9 cellular contexts compared by ENCODE assay signal in genomic region chr13:36973621-36974268, GRCh38. TPM values are rescaled to one million over a fixed set of nuclear protein-coding genes. Genes with fewer than 3 reads are reported as not detected.
DNase-seq lines count a peak whose midpoint lies in the region; ATAC-seq and TF ChIP-seq lines count a peak whose summit lies in the region.
"Had no signal": no experiment of that assay in that cellular context is flagged by ENCODE, and none has a peak within 500 bp of the region (broad histone marks: within the 10 kb centered on the region; RNA-seq: fewer than 3 reads in every experiment).

No MANE protein-coding gene starts in this region.

- H3K9me3 ChIP-seq in T-helper 17 cell (ENCODE audit: control insufficient read depth, low read length, poor library complexity, severe bottlenecking) = no peaks in the 10 kb centered on the region
- H3K9me3 ChIP-seq: colonic mucosa had no signal

- peaks cover 4% of the 10 kb centered on the region for H3K36me3 Mint-ChIP-seq in IgD-negative memory B cell
- H3K36me3 Mint-ChIP-seq in T-helper 17 cell (ENCODE audit: low read depth) = no peaks in the 10 kb centered on the region
- H3K36me3 Mint-ChIP-seq in activated CD4-positive, alpha-beta memory T cell treated with anti-CD3 and anti-CD28 coated beads, Interleukin-2, amount 10 ng/mL, durations not matched to agents 7 days and 5 days (ENCODE audit: low read depth) = peaks cover 44% of the 10 kb centered on the region

- CTCF ChIA-PET in activated CD4-positive, alpha-beta memory T cell treated with anti-CD3 and anti-CD28 coated beads, Interleukin-2, amount 10 ng/mL, durations not matched to agents 7 days and 5 days (lab: Charles Lee) = interaction anchor here (0.5 to 0.6 kb wide), 2 partner anchors 90 to 117 kb away, joined by 3 to 4 read pairs; no protein-coding TSS in a partner anchor

- ATAC-seq in GM19372 (IDR thresholded peaks at IDR 0.05; ENCODE audit: low read depth, unreplicated experiment) (peak; percentile 79), HG02852 (IDR thresholded peaks at IDR 0.05; ENCODE audit: unreplicated experiment) (peak; percentile 82), T-helper 17 cell (no peak)

- H3K27ac Mint-ChIP-seq in IgD-negative memory B cell = peak overlapping the region in 2 of 3 donors; percentile 14 to 60
- H3K27ac Mint-ChIP-seq in T-helper 17 cell = no peak overlapping the region
- no peak overlapping the region for H3K27ac Mint-ChIP-seq in activated CD4-positive, alpha-beta memory T cell treated with anti-CD3 and anti-CD28 coated beads, Interleukin-2, amount 10 ng/mL, durations not matched to agents 7 days and 5 days

- DNase-seq in GM06990 (ENCODE audit: extremely low read depth, insufficient read length) = peak; percentile 18
- DNase-seq in T-helper 17 cell = no peak
- no peak for DNase-seq in activated CD4-positive, alpha-beta memory T cell treated with anti-CD3 and anti-CD28 coated beads, Interleukin-2, amount 10 ng/mL, durations not matched to agents 7 days and 5 days
- no peak for DNase-seq in NCI-H748 treated with DMSO at 0.1 percent for 48 hours (lab: John Stamatoyannopoulos, UW)
- no peak for DNase-seq in NCI-H446 treated with DMSO at 0.1 percent for 48 hours (lab: John Stamatoyannopoulos, UW)
- DNase-seq: colonic mucosa had no signal

- POLR2A ChIA-PET in activated CD4-positive, alpha-beta memory T cell treated with anti-CD3 and anti-CD28 coated beads, Interleukin-2, amount 10 ng/mL, durations not matched to agents 7 days and 5 days (lab: Charles Lee) = interaction anchor here (0.9 kb wide), 1 partner anchor 27 kb away, joined by 3 read pairs; the partner anchor contains the start of gene EXOSC8

- no peak for TF ChIP-seq CTCF in GM06990 (IDR thresholded peaks at IDR 0.05; ENCODE audit: insufficient read depth, low read length, poor library complexity, severe bottlenecking)

- no peak overlapping the region for H3K4me3 Mint-ChIP-seq in IgD-negative memory B cell
- no peak overlapping the region for H3K4me3 Mint-ChIP-seq in T-helper 17 cell
- no peak overlapping the region for H3K4me3 Mint-ChIP-seq in activated CD4-positive, alpha-beta memory T cell treated with anti-CD3 and anti-CD28 coated beads, Interleukin-2, amount 10 ng/mL, durations not matched to agents 7 days and 5 days

- H3K4me1 Mint-ChIP-seq in IgD-negative memory B cell = peaks cover 9 to 11% (median 9%) of the 10 kb centered on the region in 3 donors
- H3K4me1 Mint-ChIP-seq in T-helper 17 cell = peaks cover 4% of the 10 kb centered on the region
- no peaks in the 10 kb centered on the region for H3K4me1 Mint-ChIP-seq in activated CD4-positive, alpha-beta memory T cell treated with anti-CD3 and anti-CD28 coated beads, Interleukin-2, amount 10 ng/mL, durations not matched to agents 7 days and 5 days

- peaks cover 1% of the 10 kb centered on the region for H3K36me3 ChIP-seq in GM06990 (ENCODE audit: control insufficient read depth, insufficient read depth, low read length)
- H3K36me3 ChIP-seq: colonic mucosa had no signal

- peaks cover 0 to 4% (median 0%) of the 10 kb centered on the region in 3 donors for H3K9me3 Mint-ChIP-seq in IgD-negative memory B cell
- H3K9me3 Mint-ChIP-seq in activated CD4-positive, alpha-beta memory T cell treated with anti-CD3 and anti-CD28 coated beads, Interleukin-2, amount 10 ng/mL, durations not matched to agents 7 days and 5 days = peaks cover 5% of the 10 kb centered on the region

- no peak overlapping the region for H3K4me3 ChIP-seq in GM06990 (replicated peaks; ENCODE audit: low read depth, low read length)
- H3K4me3 ChIP-seq: colonic mucosa had no signal

- H3K27me3 Mint-ChIP-seq in IgD-negative memory B cell = no peaks in the 10 kb centered on the region
- no peaks in the 10 kb centered on the region for H3K27me3 Mint-ChIP-seq in T-helper 17 cell
- H3K27me3 Mint-ChIP-seq in activated CD4-positive, alpha-beta memory T cell treated with anti-CD3 and anti-CD28 coated beads, Interleukin-2, amount 10 ng/mL, durations not matched to agents 7 days and 5 days = no peaks in the 10 kb centered on the region

- no peaks in the 10 kb centered on the region for H3K27me3 ChIP-seq in GM06990 (replicated peaks; ENCODE audit: control insufficient read depth, insufficient read depth, low read length)
- H3K27me3 ChIP-seq: colonic mucosa had no signal

RNA-seq across cellular contexts. Expression of gene ALG5, which starts 25.4 kb away (rescaled TPM):
- polyA plus RNA-seq in IgD-negative memory B cell = 49.7 TPM
- 10 to 100 TPM; 16.9 to 18.1 TPM for total RNA-seq in T-helper 17 cell
- 10 to 100 TPM; 36.3 to 36.6 TPM for total RNA-seq in activated CD4-positive, alpha-beta memory T cell treated with anti-CD3 and anti-CD28 coated beads, Interleukin-2, amount 10 ng/mL, durations not matched to agents 7 days and 5 days

RNA-seq across cellular contexts. Expression of gene EXOSC8, which starts 26.8 kb away (rescaled TPM):
- 72.9 TPM for polyA plus RNA-seq in IgD-negative memory B cell
- total RNA-seq in T-helper 17 cell = 10 to 100 TPM; 30.7 to 48.1 TPM
- 100 to 1,000 TPM; 101 to 109 TPM for total RNA-seq in activated CD4-positive, alpha-beta memory T cell treated with anti-CD3 and anti-CD28 coated beads, Interleukin-2, amount 10 ng/mL, durations not matched to agents 7 days and 5 days

RNA-seq across cellular contexts. Expression of gene SMAD9, which starts 53.7 kb away (rescaled TPM):
- 0.04 TPM for polyA plus RNA-seq in IgD-negative memory B cell
- total RNA-seq in T-helper 17 cell = not detected
- total RNA-seq in activated CD4-positive, alpha-beta memory T cell treated with anti-CD3 and anti-CD28 coated beads, Interleukin-2, amount 10 ng/mL, durations not matched to agents 7 days and 5 days = not detected

Comparison
In these comparisons a context has a peak if more than half of its experiments do, and no peak if none do; other contexts are left out.
1. H3K27ac Mint-ChIP-seq: peak in IgD-negative memory B cell (2 of 3); none in T-helper 17 cell (single experiment) and activated CD4-positive, alpha-beta memory T cell treated with anti-CD3 and anti-CD28 coated beads, Interleukin-2, amount 10 ng/mL, durations not matched to agents 7 days and 5 days (single experiment).